Comparison of ENCODE assay signal across 8 cellular contexts in genomic region chr5:130037905-130038304, GRCh38.
"Had no signal": no experiment of that assay in that cellular context is flagged by ENCODE, and none has a peak within 500 bp of the region (broad histone marks: within the 10 kb centered on the region; RNA-seq: fewer than 3 reads in every experiment).

No MANE protein-coding gene starts in this region.

- H3K4me1 ChIP-seq: HAP-1 had no signal

- H3K4me3 ChIP-seq: GM23248, HAP-1 had no signal

- H3K4me3 Mint-ChIP-seq: H9, HFFc6 had no signal

- H3K27ac Mint-ChIP-seq: HFFc6 had no signal

- H2AFZ ChIP-seq: GM23248 had no signal

- H3K27ac ChIP-seq: GM23248 had no signal

- H3K36me3 ChIP-seq: HAP-1 had no signal

- ATAC-seq: HCT116 had no signal

- DNase-seq: GM23248, GOT3, H7, H9, HCEC 1CT, HFFc6 had no signal

- H3K9me3 Mint-ChIP-seq: H9 had no signal
